Comparison of ENCODE assay signal across 8 cellular contexts in the genomic region with DNA sequence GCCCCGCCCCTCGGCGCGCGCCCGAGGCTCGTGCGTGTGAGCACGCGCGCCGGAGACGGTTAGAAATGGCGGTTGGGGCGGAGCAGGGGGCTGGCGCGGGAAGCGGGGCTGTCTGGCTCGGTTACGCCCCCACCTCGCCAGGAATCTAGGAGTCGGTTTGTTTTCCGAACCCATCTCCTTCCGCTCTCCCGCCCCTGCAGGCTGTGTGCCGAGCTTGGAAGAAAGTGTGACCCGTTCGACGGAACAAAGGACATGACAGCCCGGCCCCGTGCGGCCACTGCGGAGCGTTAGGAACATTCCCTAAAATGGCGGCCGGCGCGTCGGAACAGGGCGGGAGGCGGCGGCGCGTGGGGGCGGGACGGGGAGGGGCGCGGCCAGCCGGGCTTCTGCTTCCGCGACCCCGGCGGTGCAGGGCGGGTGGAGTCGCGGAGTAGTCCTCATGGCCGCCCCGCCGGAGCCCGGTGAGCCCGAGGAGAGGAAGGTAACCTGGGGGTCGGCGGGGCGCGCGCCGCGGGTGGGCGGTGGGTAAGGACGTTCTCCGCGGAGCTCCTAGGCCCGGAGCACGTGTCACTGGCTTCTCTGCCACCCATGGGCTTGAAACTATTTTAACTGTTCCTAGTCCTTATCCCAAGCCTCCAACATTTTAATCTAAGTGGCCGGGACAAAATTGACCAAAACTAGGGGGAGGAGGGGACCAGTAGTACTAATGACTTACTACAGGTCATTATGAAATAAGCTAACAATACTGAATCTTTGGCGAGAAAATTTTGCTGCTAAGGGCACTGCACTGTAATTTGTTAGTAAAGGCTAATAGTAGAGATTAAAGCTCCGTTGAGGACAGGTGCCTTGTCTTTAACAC. TPM values are rescaled to one million over a fixed set of nuclear protein-coding genes. Genes with fewer than 3 reads are reported as not detected.
DNase-seq lines count a peak whose midpoint lies in the region; ATAC-seq and TF ChIP-seq lines count a peak whose summit lies in the region.

A gene with protein sequence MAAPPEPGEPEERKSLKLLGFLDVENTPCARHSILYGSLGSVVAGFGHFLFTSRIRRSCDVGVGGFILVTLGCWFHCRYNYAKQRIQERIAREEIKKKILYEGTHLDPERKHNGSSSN (plus strand): TSS at position 383 of the 859 bp plus-strand sequence. CDS start 57 bp downstream, at position 440.

- H3K9me3 Mint-ChIP-seq in activated naive CD4-positive, alpha-beta T cell treated with anti-CD3 and anti-CD28 coated beads, Interleukin-2, amount 50 U/mL, for 72 hours = peaks cover 3 to 4% of the 10 kb centered on the region in 2 donors
- H3K9me3 Mint-ChIP-seq in glutamatergic neuron (ENCODE audit: unreplicated experiment) (peaks cover 18% of the 10 kb centered on the region), osteocyte (ENCODE audit: unreplicated experiment) (no peaks in the 10 kb centered on the region)

- H3K27ac Mint-ChIP-seq in activated naive CD4-positive, alpha-beta T cell treated with anti-CD3 and anti-CD28 coated beads, Interleukin-2, amount 50 U/mL, for 72 hours = peak within 1 kb of the TSS; percentile 93 to 95
- peak within 1 kb of the TSS; percentile 100 for H3K27ac Mint-ChIP-seq in glutamatergic neuron (ENCODE audit: unreplicated experiment)
- H3K27ac Mint-ChIP-seq in osteocyte (ENCODE audit: unreplicated experiment) = peak within 1 kb of the TSS; percentile 100

- H3K9me3 ChIP-seq in SK-N-MC (ENCODE audit: low read depth, low read length) (no peaks in the 10 kb centered on the region), thymus (ENCODE audit: control insufficient read depth) (no peaks in the 10 kb centered on the region)

- H3K4me1 ChIP-seq in thymus (ENCODE audit: control insufficient read depth, insufficient read depth, low read length) = peaks cover 7% of the 10 kb centered on the region

- H3K27me3 ChIP-seq in H7 (ENCODE audit: control insufficient read depth, insufficient read depth, low read length) (no peaks in the 10 kb centered on the region), thymus (ENCODE audit: control insufficient read depth, insufficient read depth) (no peaks in the 10 kb centered on the region)

- WGBS in thymus = under 1% methylated on average over 77 of the region's 77 CpGs

- H3K9ac ChIP-seq in SK-N-MC (ENCODE audit: insufficient read length) = peak within 1 kb of the TSS; percentile 96

- peak; percentile 66 to 72 for ATAC-seq in activated naive CD4-positive, alpha-beta T cell treated with anti-CD3 and anti-CD28 coated beads, Interleukin-2, amount 50 U/mL, for 72 hours

- H3K36me3 Mint-ChIP-seq in activated naive CD4-positive, alpha-beta T cell treated with anti-CD3 and anti-CD28 coated beads, Interleukin-2, amount 50 U/mL, for 72 hours = peaks cover 18 to 30% of the 10 kb centered on the region in 2 donors
- H3K36me3 Mint-ChIP-seq in glutamatergic neuron (ENCODE audit: unreplicated experiment) (no peaks in the 10 kb centered on the region), osteocyte (ENCODE audit: unreplicated experiment) (peaks cover 19% of the 10 kb centered on the region)

- DNase-seq in GF-D8 (lab: John Stamatoyannopoulos, UW) (peak; percentile 87), H7 (peak; percentile 91), M059J (ENCODE audit: low read depth) (peak; percentile 93), SK-N-MC (ENCODE audit: low read depth, low spot score) (peak; percentile 60), glutamatergic neuron (peak; percentile 84), osteocyte (ENCODE audit: extremely low spot score, unreplicated experiment) (peak; percentile 93)
- DNase-seq in activated naive CD4-positive, alpha-beta T cell treated with anti-CD3 and anti-CD28 coated beads, Interleukin-2, amount 50 U/mL, for 72 hours (ENCODE audit: low spot score in 2 of 2) = peak in 1 of 2 donors; percentile 87

- TF ChIP-seq CTCF in glutamatergic neuron (IDR thresholded peaks at IDR 0.05; ENCODE audit: partially characterized antibody, unreplicated experiment) = no peak
- TF ChIP-seq CTCF in osteocyte (IDR thresholded peaks at IDR 0.05) = no peak

- H3K4me3 Mint-ChIP-seq in glutamatergic neuron (ENCODE audit: unreplicated experiment) (peak within 1 kb of the TSS; percentile 98), osteocyte (ENCODE audit: unreplicated experiment) (peak within 1 kb of the TSS; percentile 81)

- H3K27ac ChIP-seq in SK-N-MC (peak within 1 kb of the TSS; percentile 99), thymus (ENCODE audit: low read depth) (peak within 1 kb of the TSS; percentile 100)

- H3K27me3 Mint-ChIP-seq in glutamatergic neuron (ENCODE audit: unreplicated experiment) (peaks cover 13% of the 10 kb centered on the region), osteocyte (ENCODE audit: unreplicated experiment) (no peaks in the 10 kb centered on the region)

- H3K4me3 ChIP-seq in H7 (ENCODE audit: insufficient read depth, low read depth, low read length) = peak within 1 kb of the TSS; percentile 73
- peak within 1 kb of the TSS; percentile 92 for H3K4me3 ChIP-seq in SK-N-MC
- H3K4me3 ChIP-seq in thymus (ENCODE audit: low read length) = peak within 1 kb of the TSS; percentile 93

- H3K4me1 Mint-ChIP-seq in glutamatergic neuron (ENCODE audit: low read depth, unreplicated experiment) (peaks cover 19% of the 10 kb centered on the region), osteocyte (ENCODE audit: unreplicated experiment) (peaks cover 49% of the 10 kb centered on the region)

- H3K36me3 ChIP-seq in H7 (replicated peaks; ENCODE audit: control insufficient read depth, insufficient read depth, low read length) (no peaks in the 10 kb centered on the region), SK-N-MC (ENCODE audit: insufficient read depth, low read length) (peaks cover 16% of the 10 kb centered on the region), thymus (ENCODE audit: control insufficient read depth, insufficient read depth) (no peaks in the 10 kb centered on the region)

RNA-seq across cellular contexts. Expression of the gene that starts here (rescaled TPM):
- total RNA-seq in H7 (2014; rRNA removed; shearing (Covaris generic)) = 8.7 and 11.6 TPM in 2 replicates
- 20.3 and 30.0 TPM in 2 replicates for total RNA-seq in M059J (2014; rRNA removed; shearing (Covaris generic))
- 10 to 100 TPM; 23.5 to 28.1 TPM for total RNA-seq in activated naive CD4-positive, alpha-beta T cell treated with anti-CD3 and anti-CD28 coated beads, Interleukin-2, amount 50 U/mL, for 72 hours
- total RNA-seq in glutamatergic neuron (ENCODE audit: unreplicated experiment) (35.3 TPM), osteocyte (27.4 and 27.6 TPM in 2 replicates)
- polyA plus RNA-seq in thymus = 60.8 TPM
